Comparison of ENCODE assay signal across 8 cellular contexts in the genomic region with DNA sequence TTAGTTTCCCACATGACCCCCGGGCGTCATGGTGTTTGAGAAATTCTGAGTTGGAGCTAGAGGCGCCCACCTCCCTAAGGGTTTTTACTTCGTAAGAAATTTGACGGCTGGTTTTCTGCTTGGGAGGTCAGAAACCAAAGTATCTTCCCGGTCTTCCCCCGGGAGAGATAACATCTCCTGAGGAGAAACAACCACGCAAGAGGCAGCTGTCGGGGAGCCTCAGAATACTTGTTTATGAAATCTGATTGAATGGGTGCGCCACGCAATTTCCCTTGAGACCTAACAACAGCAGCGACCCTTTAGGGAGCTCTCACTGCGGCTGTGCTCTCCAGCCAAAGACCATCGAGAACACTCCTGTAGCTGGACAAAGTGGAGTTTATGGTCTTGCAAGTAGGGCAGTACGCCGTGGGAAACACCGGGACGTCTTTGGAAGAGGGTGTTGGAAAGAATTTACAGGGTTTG. TPM values are rescaled to one million over a fixed set of nuclear protein-coding genes. Genes with fewer than 3 reads are reported as not detected.
A peak's percentile ranks its signal among the peaks of the same experiment; 100 is the strongest.
DNase-seq lines count a peak whose midpoint lies in the region; ATAC-seq and TF ChIP-seq lines count a peak whose summit lies in the region.

No MANE protein-coding gene starts in this region.

- H3K4me3 ChIP-seq in HFF-Myc (replicated peaks; ENCODE audit: low read depth, low read length) (peak overlapping the region; percentile 99), lower leg skin (ENCODE audit: low read depth, poor library complexity, severe bottlenecking) (peak overlapping the region; percentile 21), thymus (ENCODE audit: low read length) (peak overlapping the region; percentile 86)

- DNase-seq in DMS53 treated with DMSO at 0.1 percent for 48 hours (lab: John Stamatoyannopoulos, UW; ENCODE audit: unreplicated experiment) (peak; percentile 49), HFF-Myc (ENCODE audit: extremely low read depth, low read depth) (no peak), RKO (ENCODE audit: low spot score) (peak; percentile 35), lower leg skin (ENCODE audit: low spot score in 2 of 2) (peak; percentile 33 to 86), NCI-H2029 treated with DMSO at 0.1 percent for 48 hours (lab: John Stamatoyannopoulos, UW) (no peak)

- intact Hi-C loops in lower leg skin (cut with DNase I; ENCODE audit: low total_unique reads): no loop called here

- WGBS in lower leg skin, 2 donors: 1 to 2% methylated on average over 18 of the region's 18 CpGs
- WGBS in thymus: 2% methylated on average over 18 of the region's 18 CpGs

- TF ChIP-seq POLR2A in lower leg skin (IDR thresholded peaks at IDR 0.05): no peak

- H3K27ac ChIP-seq in cingulate gyrus (ENCODE audit: low read depth, low read length): peak overlapping the region; percentile 83
- H3K27ac ChIP-seq in thymus (ENCODE audit: low read depth): peak overlapping the region; percentile 96

- H3K27me3 ChIP-seq in thymus (ENCODE audit: control insufficient read depth, insufficient read depth): no peaks in the 10 kb centered on the region

- no peaks in the 10 kb centered on the region for H3K9me3 ChIP-seq in thymus (ENCODE audit: control insufficient read depth)

- no peak for ATAC-seq in HG03469 (IDR thresholded peaks at IDR 0.05; ENCODE audit: unreplicated experiment)

- H3K4me1 ChIP-seq in thymus (ENCODE audit: control insufficient read depth, insufficient read depth, low read length): peaks cover 10% of the 10 kb centered on the region

- H3K36me3 ChIP-seq in thymus (ENCODE audit: control insufficient read depth, insufficient read depth): peaks cover 6% of the 10 kb centered on the region

- no peak for TF ChIP-seq CTCF in HFF-Myc (IDR thresholded peaks at IDR 0.05; ENCODE audit: low read depth, low read length, missing control alignments)
- TF ChIP-seq CTCF in lower leg skin (IDR thresholded peaks at IDR 0.05): no peak

RNA-seq across cellular contexts. Expression of a gene that starts 0.6 kb away (rescaled TPM):
- 10 to 100 TPM; 28.7 to 46.9 (median 41.7) TPM for total RNA-seq in lower leg skin
- polyA plus RNA-seq in thymus: 48.4 TPM

Comparison
In these comparisons a context has a peak if more than half of its experiments do, and no peak if none do; other contexts are left out.
1. DNase-seq: peak in DMS53 treated with DMSO at 0.1 percent for 48 hours (single experiment), RKO (single experiment) and lower leg skin (2 of 2); none in HFF-Myc (single experiment) and NCI-H2029 treated with DMSO at 0.1 percent for 48 hours (single experiment).
2. H3K4me3 ChIP-seq: peak in every context shown above with its lines; median percentile 99 in HFF-Myc; 86 in thymus; 21 in lower leg skin.